Comparison of ENCODE assay signal across 8 cellular contexts in the genomic region with DNA sequence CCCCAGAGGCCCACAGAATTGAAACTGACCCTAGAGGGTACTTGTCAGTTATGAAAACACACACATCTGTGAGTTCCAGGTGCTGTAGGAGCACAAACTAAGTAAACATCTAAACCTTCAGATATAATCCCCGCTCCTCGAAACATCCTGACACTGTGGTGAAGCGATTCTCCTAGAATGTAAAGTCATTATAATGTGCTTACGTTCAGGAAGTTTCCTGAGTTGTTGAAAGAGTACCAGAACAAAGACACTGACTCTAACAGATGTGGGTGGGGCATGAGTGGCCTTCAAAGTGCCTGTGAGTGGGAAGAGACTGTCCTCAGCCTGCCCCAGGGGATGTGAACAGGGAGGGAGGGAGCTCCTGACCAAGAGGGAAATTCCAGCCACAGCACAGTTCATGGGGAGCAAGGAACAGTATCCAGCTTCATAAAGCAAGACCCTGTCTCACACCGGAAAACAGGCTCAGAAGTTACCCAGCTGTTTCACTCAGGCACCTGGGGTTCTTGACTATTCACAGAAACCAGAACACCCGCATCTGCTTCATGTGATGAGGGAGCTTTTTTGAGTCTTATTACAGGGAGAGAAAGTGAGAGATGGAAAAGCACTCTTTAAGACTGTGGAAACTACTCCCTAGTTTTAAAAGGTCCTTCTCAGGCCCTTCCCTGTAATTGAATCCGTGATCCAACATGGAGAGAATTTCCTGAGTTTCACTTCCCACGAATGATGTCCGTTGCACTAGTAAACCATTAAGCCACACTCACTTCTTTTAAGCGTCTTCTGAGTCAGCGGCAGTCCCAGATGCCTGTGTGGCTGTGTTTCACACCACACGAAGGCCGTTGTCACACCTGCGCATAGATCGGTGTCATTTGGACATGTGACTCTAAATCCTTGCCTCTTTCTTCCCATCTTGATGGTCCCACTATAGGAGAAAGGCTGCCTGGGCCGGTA.
DNase-seq lines count a peak whose midpoint lies in the region; ATAC-seq, FAIRE-seq and TF ChIP-seq lines count a peak whose summit lies in the region.

No MANE protein-coding gene starts in this region.

- H3K4me1 ChIP-seq in GM12878 (ENCODE audit: control insufficient read depth, insufficient read depth, low read length) (peaks cover 57% of the 10 kb centered on the region), kidney (ENCODE audit: control insufficient read depth in 1 of 2, insufficient read depth in 1 of 2, low read depth in 1 of 2, low read length in 2 of 2) (peaks cover 36 to 46% of the 10 kb centered on the region in 2 donors), thyroid gland (peaks cover 19 to 36% of the 10 kb centered on the region in 2 donors)

- DNase-seq in EL (peak; percentile 90), GM12878 (ENCODE audit: low read depth, low spot score) (peak; percentile 93), kidney (peak; percentile 89), thyroid gland (peak; percentile 24 to 38), cerebellar cortex (ENCODE audit: low spot score) (no peak), SHP77 (lab: John Stamatoyannopoulos, UW) (no peak)

- TF ChIP-seq CTCF in GM12878 (IDR thresholded peaks at IDR 0.05 in 2 of 3, conservative IDR thresholded peaks at IDR 0.05 in 1 of 3; ENCODE audit: control insufficient read depth in 2 of 3, extremely low read depth in 1 of 3, insufficient read depth in 1 of 3, low read depth in 3 of 3, low read length in 3 of 3), result no peak
- no peak for TF ChIP-seq CTCF in kidney (IDR thresholded peaks at IDR 0.05; ENCODE audit: borderline replicate concordance, extremely low read depth, insufficient read depth)
- no peak for TF ChIP-seq CTCF in thyroid gland (IDR thresholded peaks at IDR 0.05)

- peaks cover 36% of the 10 kb centered on the region for H3K79me2 ChIP-seq in GM12878 (ENCODE audit: control insufficient read depth, insufficient read depth, low read length)

- peak; percentile 81 to 84; a peak in 2 of 4 replicates for TF ChIP-seq EP300 in GM12878 (IDR thresholded peaks at IDR 0.05; ENCODE audit: borderline replicate concordance in 1 of 2, control insufficient read depth in 1 of 2, low read depth in 2 of 2, low read length in 2 of 2)

- TF ChIP-seq RAD21 in GM12878 (IDR thresholded peaks at IDR 0.05; ENCODE audit: insufficient read depth, low read depth, low read length), result 0 out of 2 replicates have a peak, but pooled peaks have one; percentile 0

- H3K9me3 ChIP-seq in GM12878 (replicated peaks; ENCODE audit: control insufficient read depth, insufficient read depth, low read length), result no peaks in the 10 kb centered on the region; the same call in 2 of the 3 replicates
- no peaks in the 10 kb centered on the region for H3K9me3 ChIP-seq in kidney (ENCODE audit: control insufficient read depth in 1 of 2, low read length in 2 of 2)
- H3K9me3 ChIP-seq in thyroid gland, result no peaks in the 10 kb centered on the region

- TF ChIP-seq POLR2A in GM12878 (IDR thresholded peaks at IDR 0.05; ENCODE audit: low read depth, low read length), result peak; percentile 52
- no peak for TF ChIP-seq POLR2A in thyroid gland (IDR thresholded peaks at IDR 0.05)

- peak; percentile 61 for ATAC-seq in GM21367 (IDR thresholded peaks at IDR 0.05; ENCODE audit: unreplicated experiment)
- peak; percentile 49 for ATAC-seq in HG03575 (IDR thresholded peaks at IDR 0.05; ENCODE audit: extremely low read depth, insufficient number of reproducible peaks, low FRiP score, unreplicated experiment)
- peak; percentile 81 for ATAC-seq in GM12878

- POLR2A ChIA-PET in GM12878 (lab: Charles Lee), result interaction anchor here (0.6 to 4.0 kb wide), 19 partner anchors 11 to 978 kb away, joined by 3 to 40 read pairs (median 4); no protein-coding TSS in a partner anchor

- H3K4me3 ChIP-seq in GM12878 (peak overlapping the region; percentile 38), kidney (ENCODE audit: low read length in 2 of 2) (peak overlapping the region in 1 of 2 donors; percentile 2), thyroid gland (replicated peaks in 1 of 3) (no peak overlapping the region)

- RAD21 ChIA-PET in GM12878 (lab: Charles Lee; ENCODE audit: unreplicated experiment), result interaction anchor here (1.0 to 3.9 kb wide), 24 partner anchors 10 to 111 kb away, joined by 3 to 56 read pairs (median 6); no protein-coding TSS in a partner anchor

- H3K4me2 ChIP-seq in GM12878 (ENCODE audit: control insufficient read depth, insufficient read depth), result peak overlapping the region; percentile 61

- H3K36me3 ChIP-seq in GM12878 (ENCODE audit: control insufficient read depth in 2 of 2, insufficient read depth in 2 of 2, low read length in 1 of 2), result peaks cover 36 to 47% of the 10 kb centered on the region in 2 experiments
- peaks cover 47 to 74% of the 10 kb centered on the region in 2 donors for H3K36me3 ChIP-seq in kidney (ENCODE audit: control insufficient read depth in 1 of 2, insufficient read depth in 2 of 2, low read length in 2 of 2)
- peaks cover 40 to 44% of the 10 kb centered on the region in 2 donors for H3K36me3 ChIP-seq in thyroid gland

- FAIRE-seq in GM12878 (lab: Jason Lieb, UNC) (peak; percentile 89), kidney (lab: Jason Lieb, UNC) (no peak)

- intact Hi-C loops in GM12878 (cut with micrococcal nuclease; ENCODE audit: unreplicated experiment), result loop anchor here (1.0 to 10.0 kb wide), 6 partner anchors 46 to 530 kb away; no protein-coding TSS in a partner anchor
- intact Hi-C loops in kidney (cut with DNase I), result no loop called here
- intact Hi-C loops in thyroid gland (cut with DNase I), result no loop called here

- no TSS peak for BruUV-seq in GM12878 (replicated peaks; lab: Mats Ljungman, UMichigan)

- no peaks in the 10 kb centered on the region for H3K27me3 ChIP-seq in GM12878 (replicated peaks in 1 of 2; ENCODE audit: control insufficient read depth in 2 of 2, insufficient read depth in 2 of 2, low read length in 1 of 2)
- no peaks in the 10 kb centered on the region for H3K27me3 ChIP-seq in thyroid gland

- H2AFZ ChIP-seq in GM12878 (ENCODE audit: control insufficient read depth, low read depth, low read length), result no peak overlapping the region

- no peaks in the 10 kb centered on the region; the same call in 1 of the 2 replicates for H4K20me1 ChIP-seq in GM12878 (ENCODE audit: control insufficient read depth, insufficient read depth)

- in situ Hi-C loops in GM12878 (cut with MboI), result no loop called here

- SMC1A ChIA-PET in GM12878 (lab: Charles Lee; ENCODE audit: uncharacterized antibody, unreplicated experiment), result interaction anchor here (0.6 to 6.4 kb wide), 30 partner anchors 9 to 115 kb away, joined by 3 to 86 read pairs (median 6); no protein-coding TSS in a partner anchor

- CTCF ChIA-PET in GM12878 (lab: Yijun Ruan, JAX), result interaction anchor here (0.7 to 3.8 kb wide), 15 partner anchors 10 to 167 kb away, joined by 3 to 31 read pairs (median 4); no protein-coding TSS in a partner anchor

- H3K9ac ChIP-seq in GM12878 (ENCODE audit: control insufficient read depth, insufficient read depth, low read length), result peak overlapping the region; percentile 61
- H3K9ac ChIP-seq in kidney (ENCODE audit: low read length in 2 of 2), result peak overlapping the region; percentile 34 to 79

- H3K27ac ChIP-seq in GM12878 (ENCODE audit: control insufficient read depth, insufficient read depth) (peak overlapping the region; percentile 95), kidney (ENCODE audit: low read depth in 2 of 2, low read length in 2 of 2) (peak overlapping the region; percentile 90 to 94), thyroid gland (peak overlapping the region; percentile 56 to 78 (median 69))

- 7% methylated on average over 16 of the region's 16 CpGs for WGBS in GM12878 (ENCODE audit: insufficient coverage, insufficient replicate concordance, low lambda C conversion rate, missing lambda C conversion rate)
- 76 to 78% methylated on average over 16 of the region's 16 CpGs for WGBS in thyroid gland, 2 donors

TF ChIP-seq in GM12878, 131 proteins besides CTCF, POLR2A, EP300 and RAD21 (continues in another document):
- TF ChIP-seq RUNX3 (IDR thresholded peaks at IDR 0.05; ENCODE audit: low read length) (peak; percentile 85), HDAC2 (IDR thresholded peaks at IDR 0.05) (no peak), IKZF1 (conservative IDR thresholded peaks at IDR 0.05) (peak; percentile 99), NFYA (IDR thresholded peaks at IDR 0.05; ENCODE audit: borderline replicate concordance, low read depth, low read length) (no peak), MTA2 (IDR thresholded peaks at IDR 0.05; ENCODE audit: low read depth) (peak; percentile 88), SIN3A (IDR thresholded peaks at IDR 0.05; ENCODE audit: low read depth, low read length) (no peak; the same call in 1 of the 2 replicates), NR2C2 (IDR thresholded peaks at IDR 0.05; ENCODE audit: borderline replicate concordance, control insufficient read depth, insufficient read length, low read depth) (no peak), TCF12 (IDR thresholded peaks at IDR 0.05; ENCODE audit: low read depth, low read length) (peak; percentile 94), NFXL1 (IDR thresholded peaks at IDR 0.05; ENCODE audit: borderline replicate concordance) (no peak), JUND (IDR thresholded peaks at IDR 0.05; ENCODE audit: low read depth, low read length) (no peak), FOXK2 (IDR thresholded peaks at IDR 0.05) (no peak), SREBF1 (IDR thresholded peaks at IDR 0.05; ENCODE audit: low read length) (no peak), CBX5 (IDR thresholded peaks at IDR 0.05; ENCODE audit: low read depth) (no peak), POLR2AphosphoS5 (IDR thresholded peaks at IDR 0.05; ENCODE audit: low read length) (peak; percentile 71)
- TF ChIP-seq, protein P1, sequence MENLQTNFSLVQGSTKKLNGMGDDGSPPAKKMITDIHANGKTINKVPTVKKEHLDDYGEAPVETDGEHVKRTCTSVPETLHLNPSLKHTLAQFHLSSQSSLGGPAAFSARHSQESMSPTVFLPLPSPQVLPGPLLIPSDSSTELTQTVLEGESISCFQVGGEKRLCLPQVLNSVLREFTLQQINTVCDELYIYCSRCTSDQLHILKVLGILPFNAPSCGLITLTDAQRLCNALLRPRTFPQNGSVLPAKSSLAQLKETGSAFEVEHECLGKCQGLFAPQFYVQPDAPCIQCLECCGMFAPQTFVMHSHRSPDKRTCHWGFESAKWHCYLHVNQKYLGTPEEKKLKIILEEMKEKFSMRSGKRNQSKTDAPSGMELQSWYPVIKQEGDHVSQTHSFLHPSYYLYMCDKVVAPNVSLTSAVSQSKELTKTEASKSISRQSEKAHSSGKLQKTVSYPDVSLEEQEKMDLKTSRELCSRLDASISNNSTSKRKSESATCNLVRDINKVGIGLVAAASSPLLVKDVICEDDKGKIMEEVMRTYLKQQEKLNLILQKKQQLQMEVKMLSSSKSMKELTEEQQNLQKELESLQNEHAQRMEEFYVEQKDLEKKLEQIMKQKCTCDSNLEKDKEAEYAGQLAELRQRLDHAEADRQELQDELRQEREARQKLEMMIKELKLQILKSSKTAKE (IDR thresholded peaks at IDR 0.05; ENCODE audit: low read depth, poor library complexity, severe bottlenecking), result peak; percentile 88

Comparison
In these comparisons a context has a peak if more than half of its experiments do, and no peak if none do; other contexts are left out.
1. DNase-seq: peak in EL (single experiment), GM12878 (single experiment), kidney (single experiment) and thyroid gland (2 of 2); none in cerebellar cortex (single experiment) and SHP77 (0 of 2).
2. Peak in every context shown above with its lines, with median percentiles within 50 percentile points of each other: ATAC-seq and H3K27ac ChIP-seq.